ENCODE assay signal across 1 cellular context in the genomic region with DNA sequence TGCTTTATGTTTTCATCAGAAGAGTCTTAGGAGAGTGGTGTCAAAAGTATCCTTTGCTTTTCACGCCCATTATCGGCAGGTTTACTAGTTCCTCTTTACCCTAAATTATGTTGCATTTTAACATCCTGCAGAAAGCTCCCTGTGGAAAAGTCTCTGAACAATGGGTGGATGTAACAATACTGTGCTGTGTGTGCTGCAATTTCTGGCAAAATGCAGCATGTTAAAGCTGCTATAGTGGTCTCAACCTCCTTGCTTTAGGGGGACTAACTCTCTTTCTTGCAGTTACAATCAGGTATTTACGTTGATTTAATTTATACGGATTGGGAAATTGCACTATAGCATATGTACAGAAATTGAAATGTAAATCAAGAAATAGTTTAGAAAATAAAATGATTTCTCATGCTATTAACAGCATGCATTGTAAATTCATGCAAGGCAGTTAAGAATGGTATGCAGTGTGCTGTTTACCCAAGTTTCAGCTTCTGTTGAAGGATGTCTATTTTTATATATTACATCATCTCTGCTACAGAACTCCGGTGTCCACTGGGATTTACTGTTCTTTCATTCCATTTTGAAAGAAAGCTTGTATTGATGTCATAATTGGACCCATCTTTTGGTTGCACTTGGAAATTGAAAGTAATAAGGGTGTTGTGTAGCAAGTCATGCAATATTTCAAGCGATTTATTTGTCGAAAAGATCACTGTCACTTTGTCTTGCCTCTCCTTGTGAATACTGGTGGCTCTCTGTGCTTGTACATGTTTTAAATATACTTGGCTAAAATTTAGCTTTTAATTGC.
TF ChIP-seq lines count a peak whose summit lies in the region.

No MANE protein-coding gene starts in this region.

TF ChIP-seq in HEK293, 187 proteins besides CTCF, POLR2A, EP300 and RAD21 (continued from another document):
- TF ChIP-seq YY1 (tag by site-specific recombination; IDR thresholded peaks at IDR 0.05), result no peak
- TF ChIP-seq ZNF16 (tag by site-specific recombination; IDR thresholded peaks at IDR 0.05; ENCODE audit: low read depth), result no peak
- TF ChIP-seq ZNF324 (tag by site-specific recombination; IDR thresholded peaks at IDR 0.05), result no peak
- no peak for TF ChIP-seq OVOL3 (tag by site-specific recombination; IDR thresholded peaks at IDR 0.05)
- no peak for TF ChIP-seq ZNF426 (tag by site-specific recombination; IDR thresholded peaks at IDR 0.05)
- TF ChIP-seq ZNF776 (tag by site-specific recombination; IDR thresholded peaks at IDR 0.05; ENCODE audit: borderline replicate concordance), result no peak
- peak; percentile 44; the same call in 1 of the 2 replicates for TF ChIP-seq ZNF10 (tag by site-specific recombination; IDR thresholded peaks at IDR 0.05)
- TF ChIP-seq ZNF510 (tag by site-specific recombination; IDR thresholded peaks at IDR 0.05; ENCODE audit: insufficient replicate concordance), result no peak
- TF ChIP-seq ZBTB17 (tag by site-specific recombination; IDR thresholded peaks at IDR 0.05), result no peak
- TF ChIP-seq, protein P1, sequence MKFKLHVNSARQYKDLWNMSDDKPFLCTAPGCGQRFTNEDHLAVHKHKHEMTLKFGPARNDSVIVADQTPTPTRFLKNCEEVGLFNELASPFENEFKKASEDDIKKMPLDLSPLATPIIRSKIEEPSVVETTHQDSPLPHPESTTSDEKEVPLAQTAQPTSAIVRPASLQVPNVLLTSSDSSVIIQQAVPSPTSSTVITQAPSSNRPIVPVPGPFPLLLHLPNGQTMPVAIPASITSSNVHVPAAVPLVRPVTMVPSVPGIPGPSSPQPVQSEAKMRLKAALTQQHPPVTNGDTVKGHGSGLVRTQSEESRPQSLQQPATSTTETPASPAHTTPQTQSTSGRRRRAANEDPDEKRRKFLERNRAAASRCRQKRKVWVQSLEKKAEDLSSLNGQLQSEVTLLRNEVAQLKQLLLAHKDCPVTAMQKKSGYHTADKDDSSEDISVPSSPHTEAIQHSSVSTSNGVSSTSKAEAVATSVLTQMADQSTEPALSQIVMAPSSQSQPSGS (tag by site-specific recombination; IDR thresholded peaks at IDR 0.05; ENCODE audit: low read depth), result peak; percentile 38; the same call in 1 of the 2 replicates
- peak; percentile 65; the same call in 1 of the 2 replicates for TF ChIP-seq PRDM1 (tag by site-specific recombination; IDR thresholded peaks at IDR 0.05)
TF ChIP-seq in HEK293: peak in this region for 4.
